In the genomic region with DNA sequence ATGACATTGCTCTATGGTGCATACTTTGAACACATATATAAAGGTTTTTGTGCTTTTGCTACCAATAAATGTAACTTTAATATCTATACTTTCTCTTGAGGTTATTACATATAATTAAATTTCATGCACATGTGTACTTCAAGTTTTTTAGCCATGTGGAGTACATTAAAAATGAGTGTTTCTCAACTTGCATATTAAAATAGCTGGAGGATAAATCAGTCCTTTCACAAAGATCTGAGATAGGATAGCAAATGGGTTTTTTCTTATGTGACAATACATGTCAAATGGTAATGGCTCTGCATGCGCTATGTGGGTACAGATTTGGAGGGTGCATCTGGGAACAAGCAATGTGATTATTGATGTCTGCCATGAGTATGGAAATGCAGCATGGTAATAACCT, we compare ENCODE assay signal across 4 cellular contexts. TPM values are rescaled to one million over a fixed set of nuclear protein-coding genes. Genes with fewer than 3 reads are reported as not detected.
"Had no signal": no experiment of that assay in that cellular context is flagged by ENCODE, and none has a peak within 500 bp of the region (broad histone marks: within the 10 kb centered on the region; RNA-seq: fewer than 3 reads in every experiment).

No MANE protein-coding gene starts in this region.

- ATAC-seq: GM12878 had no signal

- DNase-seq: GDM1, GF-D8 had no signal

- H3K4me3 ChIP-seq: GM12878 had no signal

RNA-seq across cellular contexts. Expression of gene COL6A6, which starts 48.7 kb away (rescaled TPM):
- total RNA-seq: G401, GM12878 had no signal
